Comparison of ENCODE assay signal across 3 cellular contexts in genomic region chr21:36995285-36995684, GRCh38. TPM values are rescaled to one million over a fixed set of nuclear protein-coding genes. Genes with fewer than 3 reads are reported as not detected.
"Had no signal": no experiment of that assay in that cellular context is flagged by ENCODE, and none has a peak within 500 bp of the region (broad histone marks: within the 10 kb centered on the region; RNA-seq: fewer than 3 reads in every experiment).

No MANE protein-coding gene starts in this region.

RNA-seq across cellular contexts. Expression of gene RIPPLY3, which starts 11.2 kb away (rescaled TPM):
- total RNA-seq: HFFc6, HT1080 had no signal
- polyA plus RNA-seq: IgD-negative memory B cell had no signal
